10 cellular contexts compared by ENCODE assay signal in genomic region chr3:129974451-129975331, GRCh38. TPM values are rescaled to one million over a fixed set of nuclear protein-coding genes. Genes with fewer than 3 reads are reported as not detected.
DNase-seq lines count a peak whose midpoint lies in the region; ATAC-seq and TF ChIP-seq lines count a peak whose summit lies in the region.
"Had no signal": no experiment of that assay in that cellular context is flagged by ENCODE, and none has a peak within 500 bp of the region (broad histone marks: within the 10 kb centered on the region; RNA-seq: fewer than 3 reads in every experiment).

A gene with protein sequence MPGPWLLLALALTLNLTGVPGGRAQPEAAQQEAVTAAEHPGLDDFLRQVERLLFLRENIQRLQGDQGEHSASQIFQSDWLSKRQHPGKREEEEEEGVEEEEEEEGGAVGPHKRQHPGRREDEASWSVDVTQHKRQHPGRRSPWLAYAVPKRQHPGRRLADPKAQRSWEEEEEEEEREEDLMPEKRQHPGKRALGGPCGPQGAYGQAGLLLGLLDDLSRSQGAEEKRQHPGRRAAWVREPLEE (plus strand): TSS chr3:129974720. CDS start chr3:129975817, 1,097 bp downstream.

- no peak within 1 kb of the TSS for H3K27ac ChIP-seq in coronary artery

- H3K9me3 Mint-ChIP-seq in naive thymus-derived CD8-positive, alpha-beta T cell: peaks cover 0 to 2% (median 0%) of the 10 kb centered on the region in 9 donors

- peak within 1 kb of the TSS; percentile 64 for H3K4me3 ChIP-seq in coronary artery

- TF ChIP-seq CTCF in coronary artery (IDR thresholded peaks at IDR 0.05): no peak

- no peaks in the 10 kb centered on the region for H3K36me3 Mint-ChIP-seq in naive thymus-derived CD8-positive, alpha-beta T cell

- peak; percentile 51 to 53 for ATAC-seq in naive thymus-derived CD8-positive, alpha-beta T cell

- H3K27me3 Mint-ChIP-seq in naive thymus-derived CD8-positive, alpha-beta T cell: peaks cover 19 to 69% (median 48%) of the 10 kb centered on the region in 5 donors

- H3K4me3 Mint-ChIP-seq in naive thymus-derived CD8-positive, alpha-beta T cell: peak within 1 kb of the TSS; percentile 55 to 84 (median 78)

- DNase-seq in stimulated activated CD4-positive, alpha-beta T cell treated with anti-CD3 and anti-CD28 coated beads, Interleukin-15, amount 100 ng/mL, for 24 hours: peak; percentile 19
- no peak for DNase-seq in stimulated activated CD4-positive, alpha-beta T cell treated with anti-CD3 and anti-CD28 coated beads, Interleukin-1b, Interleukin-23, amount 100 ng/mL, for 48 hours
- no peak for DNase-seq in coronary artery (ENCODE audit: low spot score)
- peak in 1 of 10 donors; percentile 21 for DNase-seq in naive thymus-derived CD8-positive, alpha-beta T cell
- no peak for DNase-seq in NCI-H1930 (lab: John Stamatoyannopoulos, UW)
- DNase-seq in NCI-H748 treated with DMSO at 0.1 percent for 48 hours (lab: John Stamatoyannopoulos, UW): no peak
- DNase-seq in HT-29 (ENCODE audit: low spot score): no peak
- DNase-seq in NCI-H2171 (lab: John Stamatoyannopoulos, UW): no peak
- DNase-seq: NCI-H1694 had no signal

- peaks cover 4 to 14% (median 8%) of the 10 kb centered on the region in 4 donors for H3K4me1 Mint-ChIP-seq in naive thymus-derived CD8-positive, alpha-beta T cell

- no peak within 1 kb of the TSS for H3K27ac Mint-ChIP-seq in naive thymus-derived CD8-positive, alpha-beta T cell

- POLR2A ChIA-PET in naive thymus-derived CD8-positive, alpha-beta T cell (lab: Charles Lee): interaction anchor here (0.6 kb wide), 1 partner anchor 1052 kb away, joined by 4 read pairs; no protein-coding TSS in a partner anchor

RNA-seq across cellular contexts. Expression of the gene that starts here (rescaled TPM):
- not detected for total RNA-seq in naive thymus-derived CD8-positive, alpha-beta T cell
- not detected for polyA plus RNA-seq in naive thymus-derived CD8-positive, alpha-beta T cell
- total RNA-seq in HT-29 (2014; rRNA removed; shearing (Covaris generic)): not detected in 2 replicates
- total RNA-seq: SK-MEL-5 had no signal

Comparison
In these comparisons a context has a peak if more than half of its experiments do, and no peak if none do; other contexts are left out.
1. Peak in ATAC-seq in naive thymus-derived CD8-positive, alpha-beta T cell; RNA of the gene not detected or under 1 TPM.